Comparison of ENCODE assay signal across 27 cellular contexts in genomic region chrX:19699151-19699550, GRCh38.
"Had no signal": no experiment of that assay in that cellular context is flagged by ENCODE, and none has a peak within 500 bp of the region (broad histone marks: within the 10 kb centered on the region; RNA-seq: fewer than 3 reads in every experiment).

No MANE protein-coding gene starts in this region.

- H3K9me3 ChIP-seq: MG63 had no signal

- H3K27ac ChIP-seq: brain microvascular endothelial cell, cardiac muscle cell had no signal

- H3K27me3 Mint-ChIP-seq: activated B cell treated with CpG ODN at 0.5 μM for 24 hours; activated CD4-positive, alpha-beta memory T cell treated with anti-CD3 and anti-CD28 coated beads, Interleukin-2, amount 10 ng/mL, durations not matched to agents 7 days and 5 days; activated CD4-positive, alpha-beta T cell treated with anti-CD3 and anti-CD28 coated beads, Interleukin-2, amount 10 ng/mL, durations not matched to agents 7 days and 5 days had no signal

- DNase-seq: activated B cell treated with CpG ODN at 0.5 μM for 24 hours; activated CD4-positive, alpha-beta memory T cell treated with anti-CD3 and anti-CD28 coated beads, Interleukin-2, amount 10 ng/mL, durations not matched to agents 7 days and 5 days; activated CD4-positive, alpha-beta T cell treated with anti-CD3 and anti-CD28 coated beads for 1 hour; activated CD4-positive, alpha-beta T cell treated with anti-CD3 and anti-CD28 coated beads, Interleukin-2, amount 10 ng/mL, durations not matched to agents 7 days and 5 days; activated gamma-delta T cell treated with Interleukin-2 at 50 U/mL for 16 hours; activated naive CD4-positive, alpha-beta T cell treated with anti-CD3 and anti-CD28 coated beads, Interleukin-2, amount 50 U/mL, for 16 hours; activated T-cell treated with anti-CD3 and anti-CD28 coated beads for 4 hours; activated T-cell treated with anti-CD3 and anti-CD28 coated beads, Interleukin-2, amount 50 U/mL, for 48 hours; amygdala; brain microvascular endothelial cell; MG63; MV-4-11; NCI-H1092 treated with DMSO at 0.1 percent for 48 hours; NCI-H1417 treated with DMSO at 0.1 percent for 48 hours; NCI-H1694; NCI-H2029; NCI-H2107; NCI-H2171 treated with DMSO at 0.1 percent for 48 hours; NCI-H226; NCI-H526 treated with DMSO at 0.1 percent for 48 hours; NCI-H82; SIG-M5; T-helper 2 cell; T1000 had no signal

- H3K4me3 ChIP-seq: cardiac muscle cell, MG63 had no signal

- H3K27me3 ChIP-seq: brain microvascular endothelial cell, cardiac muscle cell, MG63 had no signal

- H3K27ac Mint-ChIP-seq: activated B cell treated with CpG ODN at 0.5 μM for 24 hours; activated CD4-positive, alpha-beta memory T cell treated with anti-CD3 and anti-CD28 coated beads, Interleukin-2, amount 10 ng/mL, durations not matched to agents 7 days and 5 days; activated CD4-positive, alpha-beta T cell treated with anti-CD3 and anti-CD28 coated beads, Interleukin-2, amount 10 ng/mL, durations not matched to agents 7 days and 5 days; activated T-helper 2 cell treated with anti-CD3 and anti-CD28 coated beads, Interferon-gamma antibody, Interleukin-2, Interleukin-4, amounts not matched to agents 10 μg/mL and 5 μg/mL and 100 μg/mL, durations not matched to agents 14 hours and 24 hours and 36 hours had no signal

- FAIRE-seq: TTC549 had no signal

- H3K4me3 Mint-ChIP-seq: activated B cell treated with CpG ODN at 0.5 μM for 24 hours; activated CD4-positive, alpha-beta memory T cell treated with anti-CD3 and anti-CD28 coated beads, Interleukin-2, amount 10 ng/mL, durations not matched to agents 7 days and 5 days; activated CD4-positive, alpha-beta T cell treated with anti-CD3 and anti-CD28 coated beads, Interleukin-2, amount 10 ng/mL, durations not matched to agents 7 days and 5 days had no signal

- H3K36me3 ChIP-seq: brain microvascular endothelial cell, cardiac muscle cell had no signal

- H3K9me3 Mint-ChIP-seq: activated B cell treated with CpG ODN at 0.5 μM for 24 hours; activated CD4-positive, alpha-beta memory T cell treated with anti-CD3 and anti-CD28 coated beads, Interleukin-2, amount 10 ng/mL, durations not matched to agents 7 days and 5 days; activated CD4-positive, alpha-beta T cell treated with anti-CD3 and anti-CD28 coated beads, Interleukin-2, amount 10 ng/mL, durations not matched to agents 7 days and 5 days; activated T-helper 2 cell treated with anti-CD3 and anti-CD28 coated beads, Interferon-gamma antibody, Interleukin-2, Interleukin-4, amounts not matched to agents 10 μg/mL and 5 μg/mL and 100 μg/mL, durations not matched to agents 14 hours and 24 hours and 36 hours had no signal
